In genomic region chr6:24064106-24064505, GRCh38 we compare ENCODE assay signal across 10 cellular contexts.
DNase-seq lines count a peak whose midpoint lies in the region; ATAC-seq and TF ChIP-seq lines count a peak whose summit lies in the region.
"Had no signal": no experiment of that assay in that cellular context is flagged by ENCODE, and none has a peak within 500 bp of the region (broad histone marks: within the 10 kb centered on the region; RNA-seq: fewer than 3 reads in every experiment).

No MANE protein-coding gene starts in this region.

- no peaks in the 10 kb centered on the region for H3K36me3 Mint-ChIP-seq in progenitor cell of endocrine pancreas (ENCODE audit: insufficient read depth)

- H3K27me3 Mint-ChIP-seq in progenitor cell of endocrine pancreas = peaks cover under 1% of the 10 kb centered on the region

- in situ Hi-C loops in astrocyte of the spinal cord (cut with HindIII; ENCODE audit: low sequenced_read_pairs) = no loop called here

- H3K4me3 Mint-ChIP-seq in progenitor cell of endocrine pancreas (ENCODE audit: low read depth) = no peak overlapping the region

- no peak overlapping the region for H3K4me3 ChIP-seq in astrocyte of the spinal cord (ENCODE audit: low read depth, low read length)
- H3K4me3 ChIP-seq: skin epidermis had no signal

- no peak for ATAC-seq in HG03571 (IDR thresholded peaks at IDR 0.05; ENCODE audit: unreplicated experiment)
- no peak for ATAC-seq in HG02938 (IDR thresholded peaks at IDR 0.05; ENCODE audit: unreplicated experiment)
- ATAC-seq: activated CD4-positive, CD25-positive, alpha-beta regulatory T cell treated with anti-CD3 and anti-CD28 coated beads, Interleukin-2, amount 50 U/mL, for 24 hours had no signal

- H3K27ac Mint-ChIP-seq in progenitor cell of endocrine pancreas = no peak overlapping the region

- no peaks in the 10 kb centered on the region for H3K4me1 Mint-ChIP-seq in progenitor cell of endocrine pancreas (ENCODE audit: low read depth)

- TF ChIP-seq CTCF in astrocyte of the spinal cord (IDR thresholded peaks at IDR 0.05; ENCODE audit: low read depth, low read length) (peak; percentile 10), progenitor cell of endocrine pancreas (IDR thresholded peaks at IDR 0.05; ENCODE audit: unreplicated experiment) (peak; percentile 72)

- DNase-seq in NCI-H1417 (lab: John Stamatoyannopoulos, UW) (peak; percentile 14 to 71 (median 21)), NCI-H1417 treated with DMSO at 0.1 percent for 48 hours (lab: John Stamatoyannopoulos, UW) (no peak), NCI-H1694 (lab: John Stamatoyannopoulos, UW) (peak; percentile 15), astrocyte of the spinal cord (ENCODE audit: low read depth, low spot score) (no peak), progenitor cell of endocrine pancreas (ENCODE audit: low spot score, unreplicated experiment) (peak; percentile 13), OCI-M2 (lab: John Stamatoyannopoulos, UW; ENCODE audit: unreplicated experiment) (no peak)

- H3K9me3 Mint-ChIP-seq in progenitor cell of endocrine pancreas (ENCODE audit: low read depth) = peaks cover 8% of the 10 kb centered on the region

Comparison
In these comparisons a context has a peak if more than half of its experiments do, and no peak if none do; other contexts are left out.
1. DNase-seq: peak in NCI-H1417 (3 of 3), NCI-H1694 (single experiment) and progenitor cell of endocrine pancreas (single experiment); none in NCI-H1417 treated with DMSO at 0.1 percent for 48 hours (single experiment), astrocyte of the spinal cord (single experiment) and OCI-M2 (single experiment).